1 cellular context compared by ENCODE assay signal in genomic region chr15:34367128-34368081, GRCh38.
TF ChIP-seq lines count a peak whose summit lies in the region.

TSS of gene LPCAT4 (minus strand) at chr15:34367196. CDS start at chr15:34367100, 96 bp downstream.

TF ChIP-seq in HepG2, 621 proteins besides CTCF, POLR2A, EP300 and RAD21 (continued from another document and continues in another):
- no peak for TF ChIP-seq CEBPZ (IDR thresholded peaks at IDR 0.05; ENCODE audit: low read length)
- no peak for TF ChIP-seq ETS1 (CRISPR knock-in tag; IDR thresholded peaks at IDR 0.05)
- TF ChIP-seq PHB2 (IDR thresholded peaks at IDR 0.05; ENCODE audit: partially characterized antibody): no peak
- TF ChIP-seq ZNF503 (CRISPR knock-in tag; IDR thresholded peaks at IDR 0.05): no peak
- no peak for TF ChIP-seq HIC2 (CRISPR knock-in tag; IDR thresholded peaks at IDR 0.05; ENCODE audit: low read depth)
- no peak for TF ChIP-seq GATA4 (IDR thresholded peaks at IDR 0.05; ENCODE audit: borderline replicate concordance, low read depth)
- TF ChIP-seq ZNF670 (CRISPR knock-in tag; IDR thresholded peaks at IDR 0.05; ENCODE audit: borderline replicate concordance): peak; percentile 41; the same call in 1 of the 2 replicates
- TF ChIP-seq CCAR2 (optimal IDR thresholded peaks at IDR 0.05; ENCODE audit: low read depth, low read length): no peak
- TF ChIP-seq MXD4 (CRISPR knock-in tag; IDR thresholded peaks at IDR 0.05): peak; percentile 57; the same call in 1 of the 2 replicates
- TF ChIP-seq FOXM1 (CRISPR knock-in tag; IDR thresholded peaks at IDR 0.05): no peak
- TF ChIP-seq AHDC1 (CRISPR knock-in tag; IDR thresholded peaks at IDR 0.05; ENCODE audit: borderline replicate concordance): no peak
- TF ChIP-seq ZNF256 (CRISPR knock-in tag; conservative IDR thresholded peaks at IDR 0.05): no peak
- TF ChIP-seq ZNF33B (CRISPR knock-in tag; IDR thresholded peaks at IDR 0.05): 0 out of 2 replicates have a peak, but pooled peaks have one; percentile 42
- TF ChIP-seq MTF1 (CRISPR knock-in tag; IDR thresholded peaks at IDR 0.05): no peak
- TF ChIP-seq ZMYM4 (CRISPR knock-in tag; IDR thresholded peaks at IDR 0.05): peak; percentile 71
- TF ChIP-seq MAFK (conservative IDR thresholded peaks at IDR 0.05 in 1 of 2, IDR thresholded peaks at IDR 0.05 in 1 of 2; ENCODE audit: low read length in 2 of 2): no peak
- TF ChIP-seq MTA1 (CRISPR knock-in tag; IDR thresholded peaks at IDR 0.05; ENCODE audit: borderline replicate concordance): peak; percentile 76; the same call in 1 of the 2 replicates
- peak; percentile 81; the same call in 1 of the 2 replicates for TF ChIP-seq ZNF441 (CRISPR knock-in tag; IDR thresholded peaks at IDR 0.05; ENCODE audit: borderline replicate concordance)
- TF ChIP-seq ARID4A (CRISPR knock-in tag; IDR thresholded peaks at IDR 0.05; ENCODE audit: borderline replicate concordance): peak; percentile 86
- no peak for TF ChIP-seq ZNF44 (CRISPR knock-in tag; IDR thresholded peaks at IDR 0.05)
- TF ChIP-seq ZNF562 (CRISPR knock-in tag; IDR thresholded peaks at IDR 0.05; ENCODE audit: borderline replicate concordance): no peak
- TF ChIP-seq ZNF572 (CRISPR knock-in tag; IDR thresholded peaks at IDR 0.05): no peak
- no peak for TF ChIP-seq U2AF2 (IDR thresholded peaks at IDR 0.05; ENCODE audit: low read depth, low read length)
- TF ChIP-seq TOPORS (CRISPR knock-in tag; IDR thresholded peaks at IDR 0.05): no peak
- TF ChIP-seq ZFX (CRISPR knock-in tag; IDR thresholded peaks at IDR 0.05; ENCODE audit: low read depth): peak; percentile 76
- no peak for TF ChIP-seq JUN (CRISPR knock-in tag; IDR thresholded peaks at IDR 0.05)
- TF ChIP-seq KLF12 (CRISPR knock-in tag; IDR thresholded peaks at IDR 0.05; ENCODE audit: borderline replicate concordance): no peak
- TF ChIP-seq MAZ (IDR thresholded peaks at IDR 0.05; ENCODE audit: borderline replicate concordance, low read depth, low read length): peak; percentile 33; the same call in 1 of the 2 replicates
- 0 out of 2 replicates have a peak, but pooled peaks have one; percentile 30 for TF ChIP-seq MAZ (CRISPR knock-in tag; IDR thresholded peaks at IDR 0.05; ENCODE audit: low read depth)
- TF ChIP-seq SCMH1 (CRISPR knock-in tag; IDR thresholded peaks at IDR 0.05; ENCODE audit: borderline replicate concordance): no peak
- no peak for TF ChIP-seq NCOR1 (IDR thresholded peaks at IDR 0.05; ENCODE audit: borderline replicate concordance, low read length)
- no peak for TF ChIP-seq ZZZ3 (CRISPR knock-in tag; IDR thresholded peaks at IDR 0.05; ENCODE audit: borderline replicate concordance)
- TF ChIP-seq LRRFIP1 (CRISPR knock-in tag; conservative IDR thresholded peaks at IDR 0.05): no peak
- TF ChIP-seq TP53 (CRISPR knock-in tag; conservative IDR thresholded peaks at IDR 0.05): no peak
- peak; percentile 81 for TF ChIP-seq ZNF768 (CRISPR knock-in tag; IDR thresholded peaks at IDR 0.05)
- peak; percentile 26; the same call in 1 of the 2 replicates for TF ChIP-seq SMC3 (IDR thresholded peaks at IDR 0.05; ENCODE audit: low read length)
